In genomic region chr15:37452498-37452897, GRCh38 we compare ENCODE assay signal across 6 cellular contexts.
"Had no signal": no experiment of that assay in that cellular context is flagged by ENCODE, and none has a peak within 500 bp of the region (broad histone marks: within the 10 kb centered on the region; RNA-seq: fewer than 3 reads in every experiment).

No MANE protein-coding gene starts in this region.

- H3K4me3 ChIP-seq: GM23338 had no signal

- DNase-seq: H9, HCEC 1CT, HFFc6, IMR-90, KBM-7 had no signal

- H3K4me1 Mint-ChIP-seq: GM23338, H9 had no signal

- ATAC-seq: GM23338 had no signal

- H3K4me3 Mint-ChIP-seq: GM23338, H9, HFFc6 had no signal

- H3K27ac Mint-ChIP-seq: GM23338, H9, HFFc6 had no signal

- H3K4me2 ChIP-seq: GM23338 had no signal

- H2AFZ ChIP-seq: GM23338 had no signal
